ENCODE assay signal across 9 cellular contexts in the genomic region with DNA sequence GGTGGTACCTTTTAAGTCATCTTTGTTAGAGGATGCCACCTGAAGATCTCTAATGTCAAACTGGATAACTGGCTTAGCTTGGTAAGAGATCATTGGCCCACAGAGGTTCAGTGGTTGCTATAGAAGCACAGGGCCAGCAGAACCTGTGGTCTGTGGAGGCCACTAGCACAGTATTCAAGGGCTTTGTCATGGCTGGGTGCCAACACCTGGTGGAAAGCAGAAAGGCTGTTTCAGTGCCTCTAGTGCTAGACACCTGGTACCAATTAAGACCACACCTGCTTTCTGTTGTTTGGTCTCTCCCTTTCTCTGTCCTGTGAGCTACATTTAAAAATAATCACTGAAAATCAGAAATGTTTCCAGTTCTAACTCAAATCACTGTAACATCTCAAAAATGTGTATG. TPM values are rescaled to one million over a fixed set of nuclear protein-coding genes. Genes with fewer than 3 reads are reported as not detected.
DNase-seq lines count a peak whose midpoint lies in the region; ATAC-seq, FAIRE-seq and TF ChIP-seq lines count a peak whose summit lies in the region.
"Had no signal": no experiment of that assay in that cellular context is flagged by ENCODE, and none has a peak within 500 bp of the region (broad histone marks: within the 10 kb centered on the region; RNA-seq: fewer than 3 reads in every experiment).

No MANE protein-coding gene starts in this region.

- no peak for FAIRE-seq in pancreas (lab: Jason Lieb, UNC)

- TF ChIP-seq POLR2A in gastroesophageal sphincter (IDR thresholded peaks at IDR 0.05) = no peak

- H3K4me1 ChIP-seq in CD4-positive, CD25-positive, alpha-beta regulatory T cell (ENCODE audit: control insufficient read depth, insufficient read depth, low read length, poor library complexity, severe bottlenecking) = peaks cover 9% of the 10 kb centered on the region
- H3K4me1 ChIP-seq in pancreas (no peaks in the 10 kb centered on the region), gastroesophageal sphincter (peaks cover 0 to 32% (median 0%) of the 10 kb centered on the region in 3 donors)

- TF ChIP-seq CTCF in pancreas (IDR thresholded peaks at IDR 0.05) = no peak
- TF ChIP-seq CTCF in gastroesophageal sphincter (IDR thresholded peaks at IDR 0.05) = no peak

- H3K4me3 ChIP-seq in CD4-positive, CD25-positive, alpha-beta regulatory T cell (ENCODE audit: low read depth, low read length) = no peak overlapping the region
- no peak overlapping the region for H3K4me3 ChIP-seq in pancreas
- H3K4me3 ChIP-seq in gastroesophageal sphincter = no peak overlapping the region

- CTCF ChIA-PET in activated CD8-positive, alpha-beta memory T cell treated with anti-CD3 and anti-CD28 coated beads, Interleukin-2, amount 10 ng/mL, durations not matched to agents 7 days and 5 days (lab: Charles Lee) = interaction anchor here (1.2 kb wide), 1 partner anchor 41 kb away, joined by 4 read pairs; no protein-coding TSS in a partner anchor

- H3K27me3 ChIP-seq in CD4-positive, CD25-positive, alpha-beta regulatory T cell (ENCODE audit: control insufficient read depth, insufficient read depth, low read length) = no peaks in the 10 kb centered on the region
- no peaks in the 10 kb centered on the region for H3K27me3 ChIP-seq in pancreas
- H3K27me3 ChIP-seq in gastroesophageal sphincter = no peaks in the 10 kb centered on the region

- H3K27ac ChIP-seq in CD4-positive, CD25-positive, alpha-beta regulatory T cell (ENCODE audit: insufficient read depth, low read length, poor library complexity, severe bottlenecking) = no peak overlapping the region
- no peak overlapping the region for H3K27ac ChIP-seq in pancreas
- H3K27ac ChIP-seq in gastroesophageal sphincter = no peak overlapping the region

- H3K9me3 Mint-ChIP-seq in CD4-positive, CD25-positive, alpha-beta regulatory T cell = no peaks in the 10 kb centered on the region
- no peaks in the 10 kb centered on the region for H3K9me3 Mint-ChIP-seq in activated CD8-positive, alpha-beta memory T cell treated with anti-CD3 and anti-CD28 coated beads, Interleukin-2, amount 10 ng/mL, durations not matched to agents 7 days and 5 days (ENCODE audit: low read depth)
- H3K9me3 Mint-ChIP-seq: T-helper 1 cell treated with Interleukin-12 subunit alpha and Interleukin-12 subunit beta and Interleukin-4 antibody, amounts not matched to agents 30 μg/mL and 1 μg/mL, for 36 hours had no signal

- peak; percentile 28 to 36 for ATAC-seq in CD4-positive, CD25-positive, alpha-beta regulatory T cell (ENCODE audit: low read depth in 2 of 2)
- ATAC-seq in GM19328 (IDR thresholded peaks at IDR 0.05; ENCODE audit: unreplicated experiment) (peak; percentile 67), HG03103 (IDR thresholded peaks at IDR 0.05; ENCODE audit: low read depth, unreplicated experiment) (peak; percentile 67), pancreas (peak; percentile 56 to 92 (median 86)), gastroesophageal sphincter (no peak)
- ATAC-seq in activated CD8-positive, alpha-beta memory T cell treated with anti-CD3 and anti-CD28 coated beads, Interleukin-2, amount 10 ng/mL, durations not matched to agents 7 days and 5 days = no peak

- H3K4me1 Mint-ChIP-seq in CD4-positive, CD25-positive, alpha-beta regulatory T cell = peaks cover 30 to 67% (median 42%) of the 10 kb centered on the region in 4 donors
- H3K4me1 Mint-ChIP-seq in activated CD8-positive, alpha-beta memory T cell treated with anti-CD3 and anti-CD28 coated beads, Interleukin-2, amount 10 ng/mL, durations not matched to agents 7 days and 5 days = peaks cover 47% of the 10 kb centered on the region

- peak in 1 of 3 donors; percentile 47 for DNase-seq in CD4-positive, CD25-positive, alpha-beta regulatory T cell
- peak; percentile 95 for DNase-seq in NCI-H510A (lab: John Stamatoyannopoulos, UW)
- peak; percentile 48 to 79 (median 60) for DNase-seq in pancreas
- DNase-seq in activated CD8-positive, alpha-beta memory T cell treated with anti-CD3 and anti-CD28 coated beads, Interleukin-2, amount 10 ng/mL, durations not matched to agents 7 days and 5 days = no peak
- no peak for DNase-seq in SIG-M5 treated with dmso at 0.1 percent for 504 hours (lab: John Stamatoyannopoulos, UW; ENCODE audit: unreplicated experiment)

- H3K9me3 ChIP-seq in CD4-positive, CD25-positive, alpha-beta regulatory T cell (ENCODE audit: control insufficient read depth in 2 of 2, low read length in 2 of 2) = no peaks in the 10 kb centered on the region
- H3K9me3 ChIP-seq in pancreas = no peaks in the 10 kb centered on the region
- no peaks in the 10 kb centered on the region for H3K9me3 ChIP-seq in gastroesophageal sphincter

- TF ChIP-seq EP300 in gastroesophageal sphincter (IDR thresholded peaks at IDR 0.05) = no peak

- peaks cover 4% of the 10 kb centered on the region for H3K36me3 Mint-ChIP-seq in CD4-positive, CD25-positive, alpha-beta regulatory T cell
- no peaks in the 10 kb centered on the region for H3K36me3 Mint-ChIP-seq in activated CD8-positive, alpha-beta memory T cell treated with anti-CD3 and anti-CD28 coated beads, Interleukin-2, amount 10 ng/mL, durations not matched to agents 7 days and 5 days

- H3K36me3 ChIP-seq in CD4-positive, CD25-positive, alpha-beta regulatory T cell (ENCODE audit: control insufficient read depth, insufficient read depth, low read length) = no peaks in the 10 kb centered on the region
- H3K36me3 ChIP-seq in pancreas (no peaks in the 10 kb centered on the region), gastroesophageal sphincter (no peaks in the 10 kb centered on the region)

- H3K27me3 Mint-ChIP-seq in CD4-positive, CD25-positive, alpha-beta regulatory T cell = no peaks in the 10 kb centered on the region
- no peaks in the 10 kb centered on the region for H3K27me3 Mint-ChIP-seq in activated CD8-positive, alpha-beta memory T cell treated with anti-CD3 and anti-CD28 coated beads, Interleukin-2, amount 10 ng/mL, durations not matched to agents 7 days and 5 days

- no peak overlapping the region for H3K4me3 Mint-ChIP-seq in CD4-positive, CD25-positive, alpha-beta regulatory T cell
- no peak overlapping the region for H3K4me3 Mint-ChIP-seq in activated CD8-positive, alpha-beta memory T cell treated with anti-CD3 and anti-CD28 coated beads, Interleukin-2, amount 10 ng/mL, durations not matched to agents 7 days and 5 days
- H3K4me3 Mint-ChIP-seq: T-helper 1 cell treated with Interleukin-12 subunit alpha and Interleukin-12 subunit beta and Interleukin-4 antibody, amounts not matched to agents 30 μg/mL and 1 μg/mL, for 36 hours had no signal

- H3K27ac Mint-ChIP-seq in CD4-positive, CD25-positive, alpha-beta regulatory T cell = peak overlapping the region in 1 of 3 donors; percentile 22
- H3K27ac Mint-ChIP-seq in activated CD8-positive, alpha-beta memory T cell treated with anti-CD3 and anti-CD28 coated beads, Interleukin-2, amount 10 ng/mL, durations not matched to agents 7 days and 5 days = no peak overlapping the region
- H3K27ac Mint-ChIP-seq: T-helper 1 cell treated with Interleukin-12 subunit alpha and Interleukin-12 subunit beta and Interleukin-4 antibody, amounts not matched to agents 30 μg/mL and 1 μg/mL, for 36 hours had no signal

- intact Hi-C loops in pancreas (cut with DNase I) = no loop called here

RNA-seq across cellular contexts. Expression of gene PCGF5, which starts 10.0 kb away (rescaled TPM):
- total RNA-seq in CD4-positive, CD25-positive, alpha-beta regulatory T cell = 59.7 TPM
- 10 to 100 TPM; 43.5 to 60.3 (median 49.1) TPM for polyA plus RNA-seq in CD4-positive, CD25-positive, alpha-beta regulatory T cell
- 10 to 100 TPM; 13.3 to 23.2 (median 17.7) TPM for total RNA-seq in pancreas
- polyA plus RNA-seq in pancreas = 10 to 100 TPM; 12.7 to 14.6 TPM
- 10 to 100 TPM; 41.7 to 45.7 TPM for total RNA-seq in activated CD8-positive, alpha-beta memory T cell treated with anti-CD3 and anti-CD28 coated beads, Interleukin-2, amount 10 ng/mL, durations not matched to agents 7 days and 5 days
- total RNA-seq in gastroesophageal sphincter = 10 to 100 TPM; 51.5 to 81.6 (median 66.1) TPM

Comparison
In these comparisons a context has a peak if more than half of its experiments do, and no peak if none do; other contexts are left out.
1. ATAC-seq: peak in CD4-positive, CD25-positive, alpha-beta regulatory T cell (2 of 2), GM19328 (single experiment), HG03103 (single experiment) and pancreas (4 of 4); none in activated CD8-positive, alpha-beta memory T cell treated with anti-CD3 and anti-CD28 coated beads, Interleukin-2, amount 10 ng/mL, durations not matched to agents 7 days and 5 days (single experiment) and gastroesophageal sphincter (single experiment).
2. DNase-seq: peak in NCI-H510A (single experiment) and pancreas (6 of 6); none in activated CD8-positive, alpha-beta memory T cell treated with anti-CD3 and anti-CD28 coated beads, Interleukin-2, amount 10 ng/mL, durations not matched to agents 7 days and 5 days (single experiment) and SIG-M5 treated with dmso at 0.1 percent for 504 hours (single experiment).